In genomic region chr17:57158795-57159194, GRCh38 we compare ENCODE assay signal across 16 cellular contexts.
DNase-seq lines count a peak whose midpoint lies in the region; ATAC-seq and TF ChIP-seq lines count a peak whose summit lies in the region.
"Had no signal": no experiment of that assay in that cellular context is flagged by ENCODE, and none has a peak within 500 bp of the region (broad histone marks: within the 10 kb centered on the region; RNA-seq: fewer than 3 reads in every experiment).

No MANE protein-coding gene starts in this region.

- H3K4me1 ChIP-seq in SJCRH30 (peaks cover 18% of the 10 kb centered on the region), trophoblast cell (ENCODE audit: control insufficient read depth in 1 of 2, insufficient read depth in 2 of 2, low read length in 2 of 2) (peaks cover 7 to 9% of the 10 kb centered on the region in 2 experiments), smooth muscle cell (ENCODE audit: low read depth) (no peaks in the 10 kb centered on the region)
- H3K4me1 ChIP-seq: Caco-2 had no signal

- no peak overlapping the region for H3K4me3 Mint-ChIP-seq in HFFc6
- H3K4me3 Mint-ChIP-seq in activated CD8-positive, alpha-beta T cell treated with anti-CD3 and anti-CD28 coated beads for 36 hours: no peak overlapping the region
- H3K4me3 Mint-ChIP-seq: CD14-positive monocyte; CD8-positive, alpha-beta memory T cell had no signal

- H2BK12ac ChIP-seq in trophoblast cell (ENCODE audit: low read length): peak overlapping the region; percentile 96

- H3K14ac ChIP-seq in trophoblast cell (ENCODE audit: low read length): peak overlapping the region; percentile 41

- H4K8ac ChIP-seq in trophoblast cell (ENCODE audit: low read depth, low read length): peak overlapping the region; percentile 79

- H3K23ac ChIP-seq in trophoblast cell (ENCODE audit: low read length): no peak overlapping the region

- H2AFZ ChIP-seq in trophoblast cell (ENCODE audit: insufficient read depth, low read length, poor library complexity) (no peak overlapping the region), smooth muscle cell (ENCODE audit: low read depth) (no peak overlapping the region)
- H2AFZ ChIP-seq: GM23248 had no signal

- H3K27ac ChIP-seq in SJCRH30: peak overlapping the region; percentile 65
- peak overlapping the region; percentile 84 for H3K27ac ChIP-seq in trophoblast cell (ENCODE audit: low read depth, low read length)
- peak overlapping the region; percentile 83 for H3K27ac ChIP-seq in smooth muscle cell (ENCODE audit: low read depth)
- H3K27ac ChIP-seq: GM23248, HL-60 had no signal

- DNase-seq in SJCRH30 (no peak), left colon (no peak), trophoblast cell (no peak), smooth muscle cell (lab: John Stamatoyannopoulos, UW; ENCODE audit: unreplicated experiment) (no peak), NCI-H226 (no peak), HFFc6 (no peak)
- DNase-seq in activated CD8-positive, alpha-beta T cell treated with anti-CD3 and anti-CD28 coated beads for 36 hours: no peak
- DNase-seq: Caco-2; CD8-positive, alpha-beta memory T cell; DMS53; GF-D8; H7 had no signal

- peak overlapping the region; percentile 52 for H3K4ac ChIP-seq in trophoblast cell (ENCODE audit: low read depth, low read length)

- peaks cover 11% of the 10 kb centered on the region; the same call in 1 of the 2 replicates for H3K4me1 Mint-ChIP-seq in HFFc6 (ENCODE audit: low read depth)
- H3K4me1 Mint-ChIP-seq in activated CD8-positive, alpha-beta T cell treated with anti-CD3 and anti-CD28 coated beads for 36 hours (ENCODE audit: low read depth): no peaks in the 10 kb centered on the region
- H3K4me1 Mint-ChIP-seq: CD8-positive, alpha-beta memory T cell had no signal

- no peaks in the 10 kb centered on the region for H3F3A ChIP-seq in smooth muscle cell (ENCODE audit: low read depth)

- no peak overlapping the region for H4K12ac ChIP-seq in trophoblast cell (ENCODE audit: low read depth, low read length)

- TF ChIP-seq CTCF in smooth muscle cell (IDR thresholded peaks at IDR 0.05; ENCODE audit: borderline replicate concordance, insufficient read depth, poor library complexity, severe bottlenecking): no peak
- no peak for TF ChIP-seq CTCF in HFFc6 (IDR thresholded peaks at IDR 0.05)
- no peak for TF ChIP-seq CTCF in activated CD8-positive, alpha-beta T cell treated with anti-CD3 and anti-CD28 coated beads for 36 hours (IDR thresholded peaks at IDR 0.05)

- WGBS in trophoblast cell (ENCODE audit: extremely low coverage, insufficient coverage, insufficient read length): no CpG with 5 or more reads among the region's 1 CpG
- 89% methylated on average over 1 of the region's 1 CpG for WGBS in smooth muscle cell (ENCODE audit: low lambda C conversion rate)

- H2AK5ac ChIP-seq in trophoblast cell (ENCODE audit: low read length): peak overlapping the region; percentile 18

- H3K9me3 ChIP-seq in SJCRH30 (replicated peaks) (peaks cover 5% of the 10 kb centered on the region; the same call in 1 of the 2 replicates), trophoblast cell (ENCODE audit: insufficient read depth, low read depth, low read length) (no peaks in the 10 kb centered on the region), smooth muscle cell (replicated peaks; ENCODE audit: low read depth) (no peaks in the 10 kb centered on the region)
- H3K9me3 ChIP-seq: Caco-2 had no signal

- H3K27me3 Mint-ChIP-seq in HFFc6 (ENCODE audit: insufficient read depth): peaks cover 9% of the 10 kb centered on the region
- no peaks in the 10 kb centered on the region for H3K27me3 Mint-ChIP-seq in activated CD8-positive, alpha-beta T cell treated with anti-CD3 and anti-CD28 coated beads for 36 hours

- H3K4me2 ChIP-seq in trophoblast cell (ENCODE audit: low read length): no peak overlapping the region
- H3K4me2 ChIP-seq in smooth muscle cell: no peak overlapping the region

- no peaks in the 10 kb centered on the region for H3K9me3 Mint-ChIP-seq in HFFc6
- H3K9me3 Mint-ChIP-seq in activated CD8-positive, alpha-beta T cell treated with anti-CD3 and anti-CD28 coated beads for 36 hours: no peaks in the 10 kb centered on the region

- H2BK5ac ChIP-seq in trophoblast cell (ENCODE audit: low read depth, low read length, poor library complexity): peak overlapping the region; percentile 97

- H3K79me2 ChIP-seq in trophoblast cell (ENCODE audit: control insufficient read depth, insufficient read depth, low read length, poor library complexity) (peaks cover 4% of the 10 kb centered on the region), smooth muscle cell (ENCODE audit: low read depth) (no peaks in the 10 kb centered on the region)

- CTCF ChIA-PET in activated CD8-positive, alpha-beta T cell treated with anti-CD3 and anti-CD28 coated beads for 36 hours (lab: Charles Lee): no interaction called here

- no peak overlapping the region for H3K4me3 ChIP-seq in SJCRH30
- no peak overlapping the region for H3K4me3 ChIP-seq in trophoblast cell (ENCODE audit: low read depth, low read length)
- H3K4me3 ChIP-seq in smooth muscle cell: no peak overlapping the region
- H3K4me3 ChIP-seq: GM23248 had no signal

- H3K79me1 ChIP-seq in trophoblast cell (ENCODE audit: low read length): peaks cover 17% of the 10 kb centered on the region

- peak overlapping the region; percentile 97 for H4K91ac ChIP-seq in trophoblast cell (ENCODE audit: low read depth, low read length)

- peak overlapping the region; percentile 99 for H2BK120ac ChIP-seq in trophoblast cell (ENCODE audit: insufficient read depth, low read length, poor library complexity)

- ATAC-seq in left colon (peak; percentile 72), GM21619 (IDR thresholded peaks at IDR 0.05; ENCODE audit: unreplicated experiment) (no peak)
- ATAC-seq in activated CD8-positive, alpha-beta T cell treated with anti-CD3 and anti-CD28 coated beads for 36 hours: no peak

- no peaks in the 10 kb centered on the region for H4K20me1 ChIP-seq in smooth muscle cell (ENCODE audit: low read depth)

- intact Hi-C loops in left colon (cut with DNase I, micrococcal nuclease): no loop called here
- intact Hi-C loops in activated CD8-positive, alpha-beta T cell treated with anti-CD3 and anti-CD28 coated beads for 36 hours (cut with micrococcal nuclease): no loop called here

- H3K36me3 Mint-ChIP-seq in HFFc6 (ENCODE audit: low read depth): peaks cover 4% of the 10 kb centered on the region; the same call in 1 of the 2 replicates
- H3K36me3 Mint-ChIP-seq in activated CD8-positive, alpha-beta T cell treated with anti-CD3 and anti-CD28 coated beads for 36 hours (ENCODE audit: low read depth): no peaks in the 10 kb centered on the region
- H3K36me3 Mint-ChIP-seq: CD14-positive monocyte; CD8-positive, alpha-beta memory T cell had no signal

- H3K18ac ChIP-seq in trophoblast cell (ENCODE audit: low read length): no peak overlapping the region

- no peak overlapping the region for H3K27ac Mint-ChIP-seq in HFFc6
- no peak overlapping the region for H3K27ac Mint-ChIP-seq in activated CD8-positive, alpha-beta T cell treated with anti-CD3 and anti-CD28 coated beads for 36 hours
- H3K27ac Mint-ChIP-seq: CD14-positive monocyte had no signal

- POLR2A ChIA-PET in activated CD8-positive, alpha-beta T cell treated with anti-CD3 and anti-CD28 coated beads for 36 hours (lab: Charles Lee): no interaction called here

- H3K36me3 ChIP-seq in SJCRH30 (no peaks in the 10 kb centered on the region), trophoblast cell (ENCODE audit: control insufficient read depth in 1 of 2, insufficient read depth in 2 of 2, low read length in 2 of 2) (no peaks in the 10 kb centered on the region), smooth muscle cell (ENCODE audit: low read depth) (no peaks in the 10 kb centered on the region)

- no peak overlapping the region for H3K9ac ChIP-seq in trophoblast cell (ENCODE audit: low read length)
- peak overlapping the region; percentile 68 for H3K9ac ChIP-seq in smooth muscle cell (ENCODE audit: low read depth)
- H3K9ac ChIP-seq: GM23248 had no signal

- H3K27me3 ChIP-seq in SJCRH30 (no peaks in the 10 kb centered on the region), trophoblast cell (ENCODE audit: insufficient read depth, low read length) (no peaks in the 10 kb centered on the region), smooth muscle cell (ENCODE audit: low read depth) (no peaks in the 10 kb centered on the region)
